ENCODE assay signal across 8 cellular contexts in the genomic region with DNA sequence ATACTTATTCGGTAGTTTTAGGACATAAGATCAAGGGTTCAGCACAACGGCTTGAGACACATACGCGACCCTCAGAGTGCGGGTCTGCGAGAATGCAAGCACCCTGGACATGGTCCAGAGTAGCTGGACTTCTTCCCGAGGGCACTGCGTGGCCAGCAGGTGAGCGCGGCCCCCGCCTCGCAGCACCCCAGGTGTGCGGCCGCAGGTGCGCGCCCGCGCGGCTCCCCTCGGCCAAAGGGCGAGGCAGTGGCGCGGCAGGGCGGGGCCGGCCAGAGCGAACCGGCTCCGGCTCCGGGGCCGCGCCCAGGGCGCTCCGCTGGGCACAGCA. TPM values are rescaled to one million over a fixed set of nuclear protein-coding genes. Genes with fewer than 3 reads are reported as not detected.
A peak's percentile ranks its signal among the peaks of the same experiment; 100 is the strongest.
DNase-seq lines count a peak whose midpoint lies in the region; ATAC-seq and TF ChIP-seq lines count a peak whose summit lies in the region.

No MANE protein-coding gene starts in this region.

- no peak for TF ChIP-seq RAD21 in neural cell (conservative IDR thresholded peaks at IDR 0.05)

- H3K27ac ChIP-seq in KMS-11 (no peak overlapping the region), ectodermal cell (ENCODE audit: insufficient read depth, low read depth, low read length, poor library complexity, severe bottlenecking) (peak overlapping the region; percentile 74), neural cell (ENCODE audit: low read length) (no peak overlapping the region)

- WGBS in ectodermal cell, 2 experiments, result 1 to 2% methylated on average over 33 of the region's 33 CpGs

- ATAC-seq in HG03521 (IDR thresholded peaks at IDR 0.05; ENCODE audit: unreplicated experiment) (no peak), HG03108 (IDR thresholded peaks at IDR 0.05; ENCODE audit: unreplicated experiment) (no peak)

- H3K9me2 ChIP-seq in neural cell (ENCODE audit: insufficient read depth, low read length), result no peaks in the 10 kb centered on the region

- peaks cover 2 to 3% of the 10 kb centered on the region in 2 donors for H3K36me3 Mint-ChIP-seq in CD14-positive monocyte

- peaks cover 12 to 33% (median 32%) of the 10 kb centered on the region in 3 donors for H3K27me3 Mint-ChIP-seq in CD14-positive monocyte (ENCODE audit: low read depth in 3 of 3)

- no peak for DNase-seq in CD14-positive monocyte (ENCODE audit: low spot score)
- DNase-seq in occipital lobe (lab: John Stamatoyannopoulos, UW), result no peak
- no peak for DNase-seq in SK-N-DZ (ENCODE audit: low spot score)

- H3K4me3 ChIP-seq in KMS-11 (IDR thresholded peaks at IDR 0.05; ENCODE audit: insufficient read depth, low read depth, low read length) (no peak overlapping the region), ectodermal cell (ENCODE audit: insufficient read depth, low read depth, low read length) (peak overlapping the region; percentile 83), neural cell (ENCODE audit: low read length) (peak overlapping the region; percentile 96)

- H2AFZ ChIP-seq in KMS-11 (ENCODE audit: low read depth) (peak overlapping the region; percentile 71), neural cell (ENCODE audit: low read depth, low read length) (peak overlapping the region; percentile 46)

- H3K4me1 ChIP-seq in KMS-11 (ENCODE audit: low read depth, poor library complexity, severe bottlenecking) (peaks cover 8% of the 10 kb centered on the region), ectodermal cell (ENCODE audit: control insufficient read depth, insufficient read depth, low read length) (peaks cover 5% of the 10 kb centered on the region)

- H3K4me3 Mint-ChIP-seq in CD14-positive monocyte, result peak overlapping the region; percentile 87 to 97

- no peaks in the 10 kb centered on the region for H3K79me2 ChIP-seq in KMS-11 (ENCODE audit: insufficient read depth, low read depth)
- H3K79me2 ChIP-seq in neural cell (replicated peaks; ENCODE audit: insufficient read depth, low read length), result no peaks in the 10 kb centered on the region

- H3K4me2 ChIP-seq in KMS-11, result peak overlapping the region; percentile 65
- no peak overlapping the region for H3K4me2 ChIP-seq in neural cell (ENCODE audit: low read length)

- H3K9me3 ChIP-seq in ectodermal cell (ENCODE audit: control insufficient read depth, low read length) (no peaks in the 10 kb centered on the region), neural cell (ENCODE audit: low read length) (no peaks in the 10 kb centered on the region)

- H4K20me1 ChIP-seq in KMS-11 (ENCODE audit: insufficient read depth), result no peaks in the 10 kb centered on the region
- no peaks in the 10 kb centered on the region for H4K20me1 ChIP-seq in neural cell (ENCODE audit: insufficient read depth)

- H3K4me1 Mint-ChIP-seq in CD14-positive monocyte, result peaks cover 48% of the 10 kb centered on the region

- no peaks in the 10 kb centered on the region for H3F3A ChIP-seq in neural cell (ENCODE audit: insufficient read depth, low read length, poor library complexity, severe bottlenecking)

- H3K27me3 ChIP-seq in KMS-11 (ENCODE audit: insufficient read depth, low read depth), result no peaks in the 10 kb centered on the region
- peaks cover 35% of the 10 kb centered on the region for H3K27me3 ChIP-seq in ectodermal cell (ENCODE audit: control insufficient read depth, insufficient read depth, low read length, poor library complexity, severe bottlenecking)
- H3K27me3 ChIP-seq in neural cell (ENCODE audit: insufficient read depth, low read depth, low read length), result peaks cover 21% of the 10 kb centered on the region

- TF ChIP-seq CTCF in CD14-positive monocyte (IDR thresholded peaks at IDR 0.05), result no peak
- TF ChIP-seq CTCF in KMS-11 (conservative IDR thresholded peaks at IDR 0.05; ENCODE audit: low read depth, low read length), result no peak
- no peak for TF ChIP-seq CTCF in neural cell (IDR thresholded peaks at IDR 0.05; ENCODE audit: poor library complexity, severe bottlenecking)

- peak overlapping the region in 2 of 7 donors; percentile 28 to 46 for H3K27ac Mint-ChIP-seq in CD14-positive monocyte

- intact Hi-C loops in CD14-positive monocyte (cut with micrococcal nuclease), result no loop called here

- TF ChIP-seq EP300 in neural cell (conservative IDR thresholded peaks at IDR 0.05; ENCODE audit: poor library complexity, severe bottlenecking), result no peak

- peaks cover 0 to 10% (median 0%) of the 10 kb centered on the region in 7 donors for H3K9me3 Mint-ChIP-seq in CD14-positive monocyte

- H3K36me3 ChIP-seq in KMS-11 (ENCODE audit: insufficient read depth) (no peaks in the 10 kb centered on the region), ectodermal cell (ENCODE audit: control insufficient read depth, insufficient read depth, low read length) (no peaks in the 10 kb centered on the region), neural cell (ENCODE audit: insufficient read depth, low read length) (no peaks in the 10 kb centered on the region)

- H3K9ac ChIP-seq in KMS-11, result peak overlapping the region; percentile 36; the same call in 1 of the 2 replicates
- H3K9ac ChIP-seq in neural cell (ENCODE audit: low read length), result peak overlapping the region; percentile 51

TF ChIP-seq in neural cell, 6 proteins besides CTCF, POLR2A, EP300 and RAD21:
- no peak for TF ChIP-seq SMC3 (conservative IDR thresholded peaks at IDR 0.05; ENCODE audit: poor library complexity)
- TF ChIP-seq POLR2AphosphoS5 (IDR thresholded peaks at IDR 0.05), result no peak
- no peak for TF ChIP-seq TAF1 (IDR thresholded peaks at IDR 0.05; ENCODE audit: low read depth)
- no peak for TF ChIP-seq MXI1 (conservative IDR thresholded peaks at IDR 0.05; ENCODE audit: poor library complexity, severe bottlenecking)
- TF ChIP-seq REST (IDR thresholded peaks at IDR 0.05; ENCODE audit: borderline replicate concordance), result no peak
- no peak for TF ChIP-seq EZH2 (IDR thresholded peaks at IDR 0.05; ENCODE audit: borderline replicate concordance, insufficient read depth, low read length, poor library complexity, severe bottlenecking)

RNA-seq across cellular contexts. Expression of gene FGD4, which starts 0.3 kb away (rescaled TPM):
- polyA plus RNA-seq in CD14-positive monocyte (1 to 10 TPM; 5.3 to 6.0 TPM), neural cell (15.7 and 24.4 TPM in 2 replicates)
- polyA plus RNA-seq in ectodermal cell (2013, experiment 1 of 4), result 12.3 TPM
- 14.4 TPM for polyA plus RNA-seq in ectodermal cell (2013, experiment 2 of 4)
- polyA plus RNA-seq in ectodermal cell (2013, experiment 3 of 4), result 11.3 TPM
- 13.1 TPM for polyA plus RNA-seq in ectodermal cell (2013, experiment 4 of 4)
- polyA minus RNA-seq in neural cell, result 93.5 and 111 TPM in 2 replicates
- 86.3 TPM for total RNA-seq in occipital lobe
- 4.2 and 5.4 TPM in 2 replicates for polyA plus RNA-seq in SK-N-DZ (2014; cell fraction: cytosol; rRNA removed)
- 3.8 and 5.0 TPM in 2 replicates for polyA plus RNA-seq in SK-N-DZ (2014; cell fraction: nucleus; rRNA removed)
